13 cellular contexts compared by ENCODE assay signal in the genomic region with DNA sequence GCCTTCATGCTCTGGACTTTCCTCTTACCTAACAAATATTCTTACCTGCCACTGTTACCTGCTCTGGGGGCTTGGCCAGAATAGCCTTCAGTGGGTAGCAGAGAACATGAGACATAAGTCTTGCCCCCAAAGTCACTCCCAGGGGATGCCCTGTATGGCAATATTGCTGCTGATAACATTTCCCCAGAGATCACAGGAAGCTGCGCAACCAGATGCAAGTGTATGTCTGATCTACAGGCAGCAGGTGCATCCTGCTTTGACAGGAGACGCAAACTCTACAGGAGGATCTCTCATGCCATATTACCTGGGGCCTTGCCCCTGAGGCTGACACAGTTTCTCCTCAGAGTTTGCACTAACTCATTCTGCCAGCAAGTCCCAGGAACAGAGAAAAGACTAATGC.
DNase-seq lines count a peak whose midpoint lies in the region; ATAC-seq and TF ChIP-seq lines count a peak whose summit lies in the region.
"Had no signal": no experiment of that assay in that cellular context is flagged by ENCODE, and none has a peak within 500 bp of the region (broad histone marks: within the 10 kb centered on the region; RNA-seq: fewer than 3 reads in every experiment).

No MANE protein-coding gene starts in this region.

- H3K4me3 ChIP-seq in Loucy (ENCODE audit: low read length, poor library complexity, severe bottlenecking), result peak overlapping the region; percentile 30
- H3K4me3 ChIP-seq in mucosa of descending colon, result no peak overlapping the region
- H3K4me3 ChIP-seq in breast epithelium, result no peak overlapping the region
- H3K4me3 ChIP-seq: adrenal gland, smooth muscle cell had no signal

- intact Hi-C loops in activated CD4-positive, alpha-beta T cell treated with anti-CD3 and anti-CD28 coated beads for 36 hours (cut with DNase I, micrococcal nuclease), result loop anchor here (5.0 to 10.0 kb wide), 9 partner anchors 173 to 975 kb away; partner anchors contain the start of gene LPP (in 1 of the 2)
- intact Hi-C loops in activated B cell treated with CpG ODN at 0.5 μM for 24 hours (cut with micrococcal nuclease) (loop anchor here (2.0 to 10.0 kb wide), 11 partner anchors 21 to 969 kb away; no protein-coding TSS in a partner anchor), mucosa of descending colon (cut with DNase I, micrococcal nuclease) (no loop called here), Right ventricle myocardium superior (cut with DNase I) (no loop called here), breast epithelium (cut with DNase I; ENCODE audit: low total_unique reads) (no loop called here)

- H3K9me2 ChIP-seq in Loucy (replicated peaks; ENCODE audit: low read depth, low read length), result no peaks in the 10 kb centered on the region

- CTCF ChIA-PET in activated CD4-positive, alpha-beta T cell treated with anti-CD3 and anti-CD28 coated beads for 36 hours (lab: Charles Lee), result no interaction called here
- CTCF ChIA-PET in activated B cell treated with CpG ODN at 0.5 μM for 24 hours (lab: Charles Lee), result interaction anchor here (1.0 to 2.7 kb wide), 3 partner anchors 234 to 975 kb away, joined by 3 to 7 read pairs (median 7); partner anchors contain the start of gene BCL6

- no peaks in the 10 kb centered on the region for H3K27me3 Mint-ChIP-seq in activated CD4-positive, alpha-beta T cell treated with anti-CD3 and anti-CD28 coated beads for 36 hours
- H3K27me3 Mint-ChIP-seq in activated B cell treated with CpG ODN at 0.5 μM for 24 hours (peaks cover 5% of the 10 kb centered on the region), type B pancreatic cell (no peaks in the 10 kb centered on the region)

- POLR2A ChIA-PET in activated CD4-positive, alpha-beta T cell treated with anti-CD3 and anti-CD28 coated beads for 36 hours (lab: Charles Lee), result no interaction called here
- POLR2A ChIA-PET in activated B cell treated with CpG ODN at 0.5 μM for 24 hours (lab: Charles Lee), result interaction anchor here (0.6 to 2.0 kb wide), 12 partner anchors 20 to 605 kb away, joined by 3 to 8 read pairs (median 3); partner anchors contain the start of gene BCL6

- H3K9me3 Mint-ChIP-seq in activated CD4-positive, alpha-beta T cell treated with anti-CD3 and anti-CD28 coated beads for 36 hours (ENCODE audit: low read depth), result peaks cover 6% of the 10 kb centered on the region
- H3K9me3 Mint-ChIP-seq in activated B cell treated with CpG ODN at 0.5 μM for 24 hours (peaks cover 3% of the 10 kb centered on the region), type B pancreatic cell (no peaks in the 10 kb centered on the region)

- H3K36me3 Mint-ChIP-seq in activated CD4-positive, alpha-beta T cell treated with anti-CD3 and anti-CD28 coated beads for 36 hours (ENCODE audit: low read depth), result peaks cover 7% of the 10 kb centered on the region
- H3K36me3 Mint-ChIP-seq in activated B cell treated with CpG ODN at 0.5 μM for 24 hours (ENCODE audit: low read depth), result no peaks in the 10 kb centered on the region
- H3K36me3 Mint-ChIP-seq in type B pancreatic cell, result no peaks in the 10 kb centered on the region

- H3K27me3 ChIP-seq in Loucy (ENCODE audit: insufficient read depth, low read length, poor library complexity, severe bottlenecking), result no peaks in the 10 kb centered on the region
- no peaks in the 10 kb centered on the region for H3K27me3 ChIP-seq in breast epithelium
- H3K27me3 ChIP-seq: adrenal gland had no signal

- H4K20me1 ChIP-seq in Loucy (ENCODE audit: insufficient read depth, low read length, poor library complexity, severe bottlenecking), result no peaks in the 10 kb centered on the region

- H3K4me2 ChIP-seq in Loucy (ENCODE audit: low read depth, low read length, poor library complexity, severe bottlenecking), result peak overlapping the region; percentile 59
- H3K4me2 ChIP-seq: smooth muscle cell had no signal

- no peak for TF ChIP-seq POLR2A in breast epithelium (IDR thresholded peaks at IDR 0.05)

- H3K4me1 Mint-ChIP-seq in activated CD4-positive, alpha-beta T cell treated with anti-CD3 and anti-CD28 coated beads for 36 hours, result peaks cover 56% of the 10 kb centered on the region
- H3K4me1 Mint-ChIP-seq in activated B cell treated with CpG ODN at 0.5 μM for 24 hours, result peaks cover 73% of the 10 kb centered on the region
- H3K4me1 Mint-ChIP-seq in type B pancreatic cell (ENCODE audit: unreplicated experiment), result peaks cover 6% of the 10 kb centered on the region
- H3K4me1 Mint-ChIP-seq: mesothelial cell of epicardium had no signal

- ATAC-seq in activated CD4-positive, alpha-beta T cell treated with anti-CD3 and anti-CD28 coated beads for 36 hours, result no peak
- peak; percentile 74 for ATAC-seq in activated B cell treated with CpG ODN at 0.5 μM for 24 hours (ENCODE audit: low read depth)
- peak; percentile 69 for ATAC-seq in mucosa of descending colon
- no peak for ATAC-seq in Right ventricle myocardium superior (ENCODE audit: poor library complexity)

- H3K9me3 ChIP-seq in Loucy (ENCODE audit: insufficient read depth, low read depth, low read length) (0 out of 2 replicates have a peak, but pooled peaks cover 3% of the 10 kb centered on the region), mucosa of descending colon (no peaks in the 10 kb centered on the region), breast epithelium (no peaks in the 10 kb centered on the region)
- H3K9me3 ChIP-seq: adrenal gland had no signal

- H3K27ac Mint-ChIP-seq in activated CD4-positive, alpha-beta T cell treated with anti-CD3 and anti-CD28 coated beads for 36 hours, result no peak overlapping the region
- H3K27ac Mint-ChIP-seq in activated B cell treated with CpG ODN at 0.5 μM for 24 hours, result peak overlapping the region; percentile 91
- H3K27ac Mint-ChIP-seq in type B pancreatic cell, result no peak overlapping the region
- H3K27ac Mint-ChIP-seq: mesothelial cell of epicardium had no signal

- 0 out of 2 replicates have a peak, but pooled peaks cover 8% of the 10 kb centered on the region for H3F3A ChIP-seq in Loucy (ENCODE audit: low read depth)

- H3K27ac ChIP-seq in breast epithelium, result no peak overlapping the region
- H3K27ac ChIP-seq: adrenal gland, parathyroid adenoma had no signal

- DNase-seq in activated CD4-positive, alpha-beta T cell treated with anti-CD3 and anti-CD28 coated beads, Interleukin-2, amount 50 U/mL, for 1 hour, result peak; percentile 26
- no peak for DNase-seq in activated CD4-positive, alpha-beta T cell treated with anti-CD3 and anti-CD28 coated beads for 36 hours
- DNase-seq in activated B cell treated with CpG ODN at 0.5 μM for 24 hours, result peak; percentile 38
- DNase-seq in mucosa of descending colon, result no peak
- DNase-seq in type B pancreatic cell (ENCODE audit: extremely low spot score, unreplicated experiment), result no peak
- no peak for DNase-seq in Right ventricle myocardium superior
- DNase-seq in breast epithelium (ENCODE audit: low spot score in 2 of 2), result no peak
- DNase-seq: adrenal gland, cerebellar nuclear complex had no signal

- H2AFZ ChIP-seq in Loucy (ENCODE audit: low read length), result no peak overlapping the region
- H2AFZ ChIP-seq: parathyroid adenoma had no signal

- H3K4me3 Mint-ChIP-seq in activated CD4-positive, alpha-beta T cell treated with anti-CD3 and anti-CD28 coated beads for 36 hours, result no peak overlapping the region
- peak overlapping the region; percentile 54 for H3K4me3 Mint-ChIP-seq in activated B cell treated with CpG ODN at 0.5 μM for 24 hours
- no peak overlapping the region for H3K4me3 Mint-ChIP-seq in type B pancreatic cell
- H3K4me3 Mint-ChIP-seq: mesothelial cell of epicardium had no signal

- H3K9ac ChIP-seq in Loucy (ENCODE audit: low read depth, low read length, poor library complexity, severe bottlenecking), result peak overlapping the region; percentile 57
- H3K9ac ChIP-seq: parathyroid adenoma had no signal

- TF ChIP-seq CTCF in Loucy (conservative IDR thresholded peaks at IDR 0.05; ENCODE audit: low read length) (no peak), activated B cell treated with CpG ODN at 0.5 μM for 24 hours (IDR thresholded peaks at IDR 0.05) (no peak), mucosa of descending colon (IDR thresholded peaks at IDR 0.05) (no peak), type B pancreatic cell (conservative IDR thresholded peaks at IDR 0.05) (no peak), breast epithelium (IDR thresholded peaks at IDR 0.05) (no peak)

- H3K36me3 ChIP-seq in Loucy (ENCODE audit: insufficient read depth, low read length) (no peaks in the 10 kb centered on the region), mucosa of descending colon (ENCODE audit: low read depth) (no peaks in the 10 kb centered on the region), breast epithelium (no peaks in the 10 kb centered on the region)
- H3K36me3 ChIP-seq: adrenal gland had no signal

- H3K4me1 ChIP-seq in Loucy (ENCODE audit: insufficient read depth, low read length, poor library complexity, severe bottlenecking) (peaks cover 87% of the 10 kb centered on the region), mucosa of descending colon (ENCODE audit: low read depth) (no peaks in the 10 kb centered on the region), breast epithelium (no peaks in the 10 kb centered on the region)
- H3K4me1 ChIP-seq: parathyroid adenoma had no signal

- no peaks in the 10 kb centered on the region for H3K79me2 ChIP-seq in Loucy (ENCODE audit: insufficient read depth, low read length)
- H3K79me2 ChIP-seq: parathyroid adenoma had no signal

Comparison
In these comparisons a context has a peak if more than half of its experiments do, and no peak if none do; other contexts are left out.
1. DNase-seq: peak in activated CD4-positive, alpha-beta T cell treated with anti-CD3 and anti-CD28 coated beads, Interleukin-2, amount 50 U/mL, for 1 hour (single experiment) and activated B cell treated with CpG ODN at 0.5 μM for 24 hours (single experiment); none in activated CD4-positive, alpha-beta T cell treated with anti-CD3 and anti-CD28 coated beads for 36 hours (single experiment), mucosa of descending colon (0 of 3), type B pancreatic cell (single experiment), Right ventricle myocardium superior (single experiment) and breast epithelium (0 of 2).
2. ATAC-seq: peak in activated B cell treated with CpG ODN at 0.5 μM for 24 hours (single experiment) and mucosa of descending colon (single experiment); none in activated CD4-positive, alpha-beta T cell treated with anti-CD3 and anti-CD28 coated beads for 36 hours (single experiment) and Right ventricle myocardium superior (single experiment).
3. intact Hi-C loops: an anchor here in activated CD4-positive, alpha-beta T cell treated with anti-CD3 and anti-CD28 coated beads for 36 hours (5.0 to 10.0 kb wide) and activated B cell treated with CpG ODN at 0.5 μM for 24 hours (2.0 to 10.0 kb wide); none called in mucosa of descending colon, Right ventricle myocardium superior and breast epithelium.